In the genomic region with DNA sequence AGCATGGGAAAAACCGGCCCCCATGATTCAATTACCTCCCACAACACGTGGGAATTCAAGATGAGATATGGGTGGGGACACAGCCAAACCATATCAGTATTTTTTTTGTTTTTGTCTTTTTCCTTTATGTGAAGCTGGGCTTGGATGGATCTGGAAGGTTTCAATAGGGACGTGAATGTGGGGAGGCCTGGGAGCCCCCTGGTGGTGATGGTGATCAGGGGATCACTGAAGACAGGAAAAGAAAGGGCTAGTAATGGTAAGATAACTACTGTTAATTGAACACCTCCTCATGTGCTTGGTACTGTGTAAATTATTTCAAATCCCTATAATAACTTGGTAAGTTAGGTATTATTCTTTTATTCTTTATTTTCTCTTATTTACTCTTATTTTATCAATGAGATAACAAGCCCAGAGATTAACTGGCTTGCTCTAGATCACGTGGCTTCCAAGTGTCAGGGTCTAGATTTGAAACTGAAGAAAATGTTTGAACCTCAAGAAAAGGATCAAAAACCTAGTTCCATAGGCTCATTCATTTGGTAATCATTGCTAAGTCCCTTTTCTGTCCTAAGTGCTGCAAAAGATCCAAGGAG, we compare ENCODE assay signal across 8 cellular contexts.
DNase-seq lines count a peak whose midpoint lies in the region; ATAC-seq, FAIRE-seq and TF ChIP-seq lines count a peak whose summit lies in the region.

No MANE protein-coding gene starts in this region.

- in situ Hi-C loops in GM13976 (cut with MboI; ENCODE audit: low sequenced_read_pairs, unreplicated experiment) = no loop called here

- ATAC-seq in stimulated activated memory B cell treated with anti-CD40 and anti-IgM and Interleukin-4, amounts not matched to agents 10 μg/mL and 1 μg/mL and 100 μg/mL, for 72 hours = no peak
- ATAC-seq in HG03280 (IDR thresholded peaks at IDR 0.05; ENCODE audit: unreplicated experiment) = no peak

- H3K36me3 Mint-ChIP-seq in stimulated activated memory B cell treated with anti-CD40 and anti-IgM and Interleukin-4, amounts not matched to agents 10 μg/mL and 1 μg/mL and 100 μg/mL, for 72 hours = no peaks in the 10 kb centered on the region

- H3K36me3 ChIP-seq in small intestine (ENCODE audit: control insufficient read depth in 2 of 2, insufficient read depth in 2 of 2, low read length in 2 of 2) = no peaks in the 10 kb centered on the region

- no peak for FAIRE-seq in small intestine (lab: Jason Lieb, UNC)

- peaks cover 8% of the 10 kb centered on the region for H3K9me3 Mint-ChIP-seq in stimulated activated memory B cell treated with anti-CD40 and anti-IgM and Interleukin-4, amounts not matched to agents 10 μg/mL and 1 μg/mL and 100 μg/mL, for 72 hours

- WGBS in small intestine, 3 donors = 51 to 71% (median 66%) methylated on average over 4 of the region's 4 CpGs

- no peak overlapping the region for H3K4me3 Mint-ChIP-seq in stimulated activated memory B cell treated with anti-CD40 and anti-IgM and Interleukin-4, amounts not matched to agents 10 μg/mL and 1 μg/mL and 100 μg/mL, for 72 hours

- TF ChIP-seq CTCF in GM13976 (IDR thresholded peaks at IDR 0.05; ENCODE audit: borderline replicate concordance, control extremely low read depth, extremely low read depth, insufficient read depth, missing control alignments) (peak; percentile 48), fibroblast of the aortic adventitia (IDR thresholded peaks at IDR 0.05; ENCODE audit: insufficient read depth, low read length) (peak; percentile 58)

- H3K4me1 Mint-ChIP-seq in stimulated activated memory B cell treated with anti-CD40 and anti-IgM and Interleukin-4, amounts not matched to agents 10 μg/mL and 1 μg/mL and 100 μg/mL, for 72 hours = no peaks in the 10 kb centered on the region

- no peaks in the 10 kb centered on the region for H3K27me3 ChIP-seq in small intestine (ENCODE audit: control insufficient read depth in 2 of 2, insufficient read depth in 2 of 2, low read length in 2 of 2)

- no peaks in the 10 kb centered on the region for H3K27me3 Mint-ChIP-seq in stimulated activated memory B cell treated with anti-CD40 and anti-IgM and Interleukin-4, amounts not matched to agents 10 μg/mL and 1 μg/mL and 100 μg/mL, for 72 hours

- H3K4me1 ChIP-seq in small intestine (ENCODE audit: control insufficient read depth in 2 of 2, insufficient read depth in 1 of 2, low read depth in 1 of 2, low read length in 1 of 2) = no peaks in the 10 kb centered on the region

- H3K27ac ChIP-seq in small intestine (ENCODE audit: low read depth in 1 of 2, low read length in 1 of 2) = no peak overlapping the region

- no peaks in the 10 kb centered on the region for H3K9me3 ChIP-seq in small intestine (ENCODE audit: control insufficient read depth, low read depth)

- no peak overlapping the region for H3K4me3 ChIP-seq in fibroblast of the aortic adventitia (ENCODE audit: low read depth, low read length)
- H3K4me3 ChIP-seq in small intestine (ENCODE audit: low read depth in 1 of 2, low read length in 2 of 2) = no peak overlapping the region

- H3K27ac Mint-ChIP-seq in stimulated activated memory B cell treated with anti-CD40 and anti-IgM and Interleukin-4, amounts not matched to agents 10 μg/mL and 1 μg/mL and 100 μg/mL, for 72 hours = no peak overlapping the region

- DNase-seq in AG20443 (ENCODE audit: low spot score) = peak; percentile 75
- DNase-seq in GM13976 (ENCODE audit: low spot score) = no peak
- DNase-seq in SHP77 treated with DMSO at 0.1 percent for 48 hours (lab: John Stamatoyannopoulos, UW) = peak; percentile 22
- peak; percentile 48 for DNase-seq in fibroblast of the aortic adventitia (ENCODE audit: low read depth)
- peak; percentile 38 for DNase-seq in small intestine
- no peak for DNase-seq in NCI-H446 (lab: John Stamatoyannopoulos, UW)

Comparison
In these comparisons a context has a peak if more than half of its experiments do, and no peak if none do; other contexts are left out.
1. DNase-seq: peak in AG20443 (single experiment), SHP77 treated with DMSO at 0.1 percent for 48 hours (single experiment), fibroblast of the aortic adventitia (single experiment) and small intestine (single experiment); none in GM13976 (single experiment) and NCI-H446 (0 of 2).